13 cellular contexts compared by ENCODE assay signal in the genomic region with DNA sequence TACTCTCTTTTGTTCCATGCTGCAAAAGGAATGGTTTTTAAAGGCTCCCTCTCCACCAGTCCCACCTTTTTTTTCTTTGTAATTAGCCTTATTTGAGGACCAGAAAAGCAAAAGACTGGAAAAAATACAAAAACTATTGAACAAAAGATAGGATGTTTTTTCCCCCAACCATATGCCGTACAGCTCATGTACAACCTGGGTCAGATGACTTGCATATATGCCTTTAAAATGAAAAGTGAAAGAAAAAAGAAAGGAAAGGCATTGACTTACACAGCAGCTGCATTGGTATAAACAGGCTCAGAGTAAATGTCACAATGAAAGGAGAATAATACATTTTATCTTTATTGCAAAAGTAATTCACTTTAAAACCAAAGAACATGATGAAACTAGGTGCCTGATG.
A peak's percentile ranks its signal among the peaks of the same experiment; 100 is the strongest.
DNase-seq lines count a peak whose midpoint lies in the region; ATAC-seq and TF ChIP-seq lines count a peak whose summit lies in the region.
"Had no signal": no experiment of that assay in that cellular context is flagged by ENCODE, and none has a peak within 500 bp of the region (broad histone marks: within the 10 kb centered on the region; RNA-seq: fewer than 3 reads in every experiment).

No MANE protein-coding gene starts in this region.

- H3K36me3 ChIP-seq in IMR-90 (ENCODE audit: control insufficient read depth, insufficient read depth, low read length) (no peaks in the 10 kb centered on the region), heart left ventricle (no peaks in the 10 kb centered on the region), adrenal gland (replicated peaks in 1 of 2) (no peaks in the 10 kb centered on the region)

- H4K91ac ChIP-seq in IMR-90 (ENCODE audit: insufficient read depth, low read depth, low read length), result no peak overlapping the region

- TF ChIP-seq RAD21 in IMR-90 (IDR thresholded peaks at IDR 0.05; ENCODE audit: low read length), result no peak

- no peak overlapping the region for H3K4ac ChIP-seq in IMR-90 (ENCODE audit: low read depth, low read length)

- H3K27me3 ChIP-seq in IMR-90 (ENCODE audit: control insufficient read depth, insufficient read depth, low read length) (no peaks in the 10 kb centered on the region), heart left ventricle (no peaks in the 10 kb centered on the region), adrenal gland (no peaks in the 10 kb centered on the region)

- intact Hi-C loops in IMR-90 (cut with micrococcal nuclease) (no loop called here), heart left ventricle (cut with DNase I) (no loop called here), adrenal gland (cut with DNase I) (no loop called here)

- peak; percentile 17 for DNase-seq in DMS53 (lab: John Stamatoyannopoulos, UW)
- no peak for DNase-seq in DMS53 treated with DMSO at 0.1 percent for 48 hours (lab: John Stamatoyannopoulos, UW; ENCODE audit: unreplicated experiment)
- peak; percentile 1 for DNase-seq in IMR-90
- no peak for DNase-seq in left lobe of liver (ENCODE audit: low spot score)
- DNase-seq in NCI-H1694 (lab: John Stamatoyannopoulos, UW), result no peak
- DNase-seq in heart left ventricle, result no peak
- no peak for DNase-seq in adrenal gland
- DNase-seq: activated CD4-positive, alpha-beta T cell treated with anti-CD3 and anti-CD28 coated beads, Interleukin-2, amount 50 U/mL, for 4 hours; glutamatergic neuron; NCI-H1092 treated with DMSO at 0.1 percent for 48 hours; Right ventricle myocardium superior had no signal

- H2AFZ ChIP-seq in IMR-90 (replicated peaks; ENCODE audit: low read length, poor library complexity), result no peak overlapping the region

- in situ Hi-C loops in IMR-90 (cut with MboI; ENCODE audit: low sequenced_read_pairs), result no loop called here

- POLR2A ChIA-PET in IMR-90 (lab: Charles Lee; ENCODE audit: unreplicated experiment), result interaction anchor here (0.6 kb wide), 1 partner anchor 114 kb away, joined by 5 read pairs; no protein-coding TSS in a partner anchor

- CTCF ChIA-PET in IMR-90 (lab: Yijun Ruan, JAX), result no interaction called here

- H3K23ac ChIP-seq in IMR-90 (ENCODE audit: low read depth, low read length), result no peak overlapping the region

- H4K20me1 ChIP-seq in IMR-90 (ENCODE audit: insufficient read depth, low read length), result no peaks in the 10 kb centered on the region

- no peak for TF ChIP-seq POLR2A in IMR-90 (IDR thresholded peaks at IDR 0.05; ENCODE audit: low read depth, low read length)
- TF ChIP-seq POLR2A in heart left ventricle (IDR thresholded peaks at IDR 0.05), result no peak
- TF ChIP-seq POLR2A in adrenal gland (IDR thresholded peaks at IDR 0.05), result no peak

- H3K4me3 ChIP-seq in IMR-90 (ENCODE audit: insufficient read depth, low read depth, low read length) (no peak overlapping the region), heart left ventricle (no peak overlapping the region), adrenal gland (no peak overlapping the region)

- H2BK15ac ChIP-seq in IMR-90 (ENCODE audit: low read depth, low read length), result no peak overlapping the region

- WGBS in IMR-90 (ENCODE audit: extremely low coverage in 2 of 2, insufficient read length in 1 of 2), 2 experiments, result no CpG with 5 or more reads among the region's 1 CpG
- WGBS in heart left ventricle, 4 donors, result 63 to 75% (median 66%) methylated on average over 1 of the region's 1 CpG
- 60 to 78% (median 66%) methylated on average over 1 of the region's 1 CpG for WGBS in adrenal gland, 4 donors

- BruUV-seq in IMR-90 (replicated peaks; lab: Mats Ljungman, UMichigan), result no TSS peak

- no peak overlapping the region for H2BK5ac ChIP-seq in IMR-90 (ENCODE audit: low read depth, low read length, poor library complexity, severe bottlenecking)

- peak; percentile 90 for ATAC-seq in GM21447 (IDR thresholded peaks at IDR 0.05; ENCODE audit: unreplicated experiment)
- no peak for ATAC-seq in IMR-90 (ENCODE audit: low read depth)
- peak; percentile 37 for ATAC-seq in left lobe of liver
- no peak for ATAC-seq in heart left ventricle

- no peak overlapping the region for H3K18ac ChIP-seq in IMR-90 (ENCODE audit: low read depth, low read length)

- H3K4me2 ChIP-seq in IMR-90 (ENCODE audit: low read depth, low read length), result no peak overlapping the region

- dilution Hi-C loops in IMR-90 (cut with HindIII; ENCODE audit: low sequenced_read_pairs, unreplicated experiment), result no loop called here

- no peak overlapping the region for H4K5ac ChIP-seq in IMR-90 (ENCODE audit: low read depth, low read length)

- H2BK120ac ChIP-seq in IMR-90 (ENCODE audit: low read depth, low read length), result no peak overlapping the region

- no peak overlapping the region for H3K56ac ChIP-seq in IMR-90 (ENCODE audit: extremely low read depth, insufficient read depth, low read length)

- no peak overlapping the region for H2AK9ac ChIP-seq in IMR-90 (replicated peaks; ENCODE audit: low read depth, low read length, poor library complexity)

- H3K9ac ChIP-seq in IMR-90 (ENCODE audit: low read depth, low read length), result no peak overlapping the region

- H2BK20ac ChIP-seq in IMR-90 (ENCODE audit: low read depth, low read length), result no peak overlapping the region

- no peak overlapping the region for H4K8ac ChIP-seq in IMR-90 (ENCODE audit: low read depth in 2 of 2, low read length in 2 of 2)

- H3K9me3 ChIP-seq in IMR-90 (ENCODE audit: control insufficient read depth, insufficient read depth, low read length), result no peaks in the 10 kb centered on the region
- H3K9me3 ChIP-seq in heart left ventricle, result no peaks in the 10 kb centered on the region
- H3K9me3 ChIP-seq in adrenal gland (replicated peaks in 1 of 3), result no peaks in the 10 kb centered on the region

- H3K14ac ChIP-seq in IMR-90 (replicated peaks; ENCODE audit: low read depth, low read length), result no peak overlapping the region

- no peaks in the 10 kb centered on the region for H3K4me1 ChIP-seq in IMR-90 (ENCODE audit: control insufficient read depth, insufficient read depth, low read length)
- H3K4me1 ChIP-seq in heart left ventricle, result peaks cover 0 to 17% (median 0%) of the 10 kb centered on the region in 12 donors
- H3K4me1 ChIP-seq in adrenal gland (replicated peaks in 1 of 2), result no peaks in the 10 kb centered on the region

- TF ChIP-seq CTCF in IMR-90 (conservative IDR thresholded peaks at IDR 0.05; ENCODE audit: low read depth, low read length) (no peak), heart left ventricle (IDR thresholded peaks at IDR 0.05) (no peak), adrenal gland (IDR thresholded peaks at IDR 0.05) (no peak)

- no peaks in the 10 kb centered on the region for H3K9me1 ChIP-seq in IMR-90 (ENCODE audit: insufficient read depth, low read length)

- H3K27ac ChIP-seq in IMR-90 (ENCODE audit: insufficient read depth, low read length), result no peak overlapping the region
- H3K27ac ChIP-seq in heart left ventricle, result no peak overlapping the region
- no peak overlapping the region for H3K27ac ChIP-seq in adrenal gland
- H3K27ac ChIP-seq: 22Rv1 had no signal

- no peak overlapping the region for H2AK5ac ChIP-seq in IMR-90 (ENCODE audit: low read depth, low read length)

- H3K79me1 ChIP-seq in IMR-90 (ENCODE audit: low read depth in 1 of 2, low read length in 2 of 2), result no peaks in the 10 kb centered on the region

TF ChIP-seq in IMR-90, 13 proteins besides CTCF, POLR2A, EP300 and RAD21:
- no peak for TF ChIP-seq RCOR1 (IDR thresholded peaks at IDR 0.05; ENCODE audit: insufficient replicate concordance, low read length)
- TF ChIP-seq MXI1 (IDR thresholded peaks at IDR 0.05; ENCODE audit: borderline replicate concordance, low read depth, low read length), result no peak
- no peak for TF ChIP-seq CHD1 (IDR thresholded peaks at IDR 0.05; ENCODE audit: low read depth, low read length)
- TF ChIP-seq, protein P1, sequence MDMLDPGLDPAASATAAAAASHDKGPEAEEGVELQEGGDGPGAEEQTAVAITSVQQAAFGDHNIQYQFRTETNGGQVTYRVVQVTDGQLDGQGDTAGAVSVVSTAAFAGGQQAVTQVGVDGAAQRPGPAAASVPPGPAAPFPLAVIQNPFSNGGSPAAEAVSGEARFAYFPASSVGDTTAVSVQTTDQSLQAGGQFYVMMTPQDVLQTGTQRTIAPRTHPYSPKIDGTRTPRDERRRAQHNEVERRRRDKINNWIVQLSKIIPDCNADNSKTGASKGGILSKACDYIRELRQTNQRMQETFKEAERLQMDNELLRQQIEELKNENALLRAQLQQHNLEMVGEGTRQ (IDR thresholded peaks at IDR 0.05; ENCODE audit: low read depth, low read length), result no peak
TF ChIP-seq in IMR-90: peak in this region for 0.

Comparison
In these comparisons a context has a peak if more than half of its experiments do, and no peak if none do; other contexts are left out.
1. DNase-seq: peak in DMS53 (single experiment) and IMR-90 (single experiment); none in DMS53 treated with DMSO at 0.1 percent for 48 hours (single experiment), left lobe of liver (single experiment), NCI-H1694 (single experiment), heart left ventricle (0 of 5) and adrenal gland (0 of 7).
2. ATAC-seq: peak in GM21447 (single experiment) and left lobe of liver (single experiment); none in IMR-90 (single experiment) and heart left ventricle (0 of 4).